Comparison of ENCODE assay signal across 7 cellular contexts in genomic region chr6:166382500-166382932, GRCh38. TPM values are rescaled to one million over a fixed set of nuclear protein-coding genes. Genes with fewer than 3 reads are reported as not detected.
DNase-seq lines count a peak whose midpoint lies in the region; ATAC-seq and TF ChIP-seq lines count a peak whose summit lies in the region.

No MANE protein-coding gene starts in this region.

- DNase-seq in lower leg skin (ENCODE audit: low spot score in 2 of 2) (no peak), upper lobe of right lung (no peak), OCI-M2 (lab: John Stamatoyannopoulos, UW; ENCODE audit: unreplicated experiment) (no peak), SKM-1 treated with dmso at 0.1 percent for 144 hours (lab: John Stamatoyannopoulos, UW; ENCODE audit: unreplicated experiment) (no peak)

- intact Hi-C loops in lower leg skin (cut with DNase I; ENCODE audit: low total_unique reads), result no loop called here
- intact Hi-C loops in upper lobe of right lung (cut with DNase I), result no loop called here

- H3K4me1 ChIP-seq in upper lobe of right lung, result peaks cover 20% of the 10 kb centered on the region

- no peak for TF ChIP-seq CTCF in brain (conservative IDR thresholded peaks at IDR 0.05)
- TF ChIP-seq CTCF in lower leg skin (IDR thresholded peaks at IDR 0.05), result no peak
- no peak for TF ChIP-seq CTCF in upper lobe of right lung (IDR thresholded peaks at IDR 0.05)

- H3K9me3 ChIP-seq in upper lobe of right lung, result no peaks in the 10 kb centered on the region

- peak overlapping the region; percentile 94 for H3K4me3 ChIP-seq in lower leg skin (ENCODE audit: low read depth, poor library complexity, severe bottlenecking)
- H3K4me3 ChIP-seq in upper lobe of right lung, result peak overlapping the region; percentile 93

- H3K36me3 ChIP-seq in upper lobe of right lung, result no peaks in the 10 kb centered on the region

- peak overlapping the region; percentile 96 for H3K27ac ChIP-seq in upper lobe of right lung

- H3K9me3 Mint-ChIP-seq in brain, result no peaks in the 10 kb centered on the region

- no peak for TF ChIP-seq POLR2A in lower leg skin (IDR thresholded peaks at IDR 0.05)

- no peaks in the 10 kb centered on the region for H3K36me3 Mint-ChIP-seq in brain

- 0% methylated on average over 3 to 18 of the region's 46 CpGs for WGBS in lower leg skin, 2 donors

- H3K27me3 ChIP-seq in upper lobe of right lung, result no peaks in the 10 kb centered on the region

- peak overlapping the region; percentile 92 to 95 (median 95) for H3K4me3 Mint-ChIP-seq in brain

- H3K27me3 Mint-ChIP-seq in brain, result no peaks in the 10 kb centered on the region

- peak; percentile 10 for ATAC-seq in GM19438 (IDR thresholded peaks at IDR 0.05; ENCODE audit: low read depth, unreplicated experiment)
- ATAC-seq in HG03520 (IDR thresholded peaks at IDR 0.05; ENCODE audit: unreplicated experiment), result peak; percentile 3
- ATAC-seq in upper lobe of right lung, result peak; percentile 3

- H3K4me1 Mint-ChIP-seq in brain, result peaks cover 32% of the 10 kb centered on the region

- peak overlapping the region in 3 of 5 experiments; percentile 48 to 92 (median 90) for H3K27ac Mint-ChIP-seq in brain

RNA-seq across cellular contexts. Expression of gene MPC1, which starts 0.2 kb away (rescaled TPM):
- 98.4 TPM for polyA plus RNA-seq in brain (ENCODE audit: insufficient read depth, low read depth, low replicate concordance)
- 10 to 100 TPM; 35.4 to 63.6 (median 48.7) TPM for total RNA-seq in lower leg skin
- total RNA-seq in upper lobe of right lung, result 51.2 TPM

RNA-seq across cellular contexts. Expression of gene SFT2D1, which starts 40.2 kb away (rescaled TPM):
- polyA plus RNA-seq in brain (ENCODE audit: insufficient read depth, low read depth, low replicate concordance), result 35.7 TPM
- total RNA-seq in lower leg skin (10 to 100 TPM; 23.6 to 42.9 (median 31.9) TPM), upper lobe of right lung (49.7 TPM)
